In the genomic region with DNA sequence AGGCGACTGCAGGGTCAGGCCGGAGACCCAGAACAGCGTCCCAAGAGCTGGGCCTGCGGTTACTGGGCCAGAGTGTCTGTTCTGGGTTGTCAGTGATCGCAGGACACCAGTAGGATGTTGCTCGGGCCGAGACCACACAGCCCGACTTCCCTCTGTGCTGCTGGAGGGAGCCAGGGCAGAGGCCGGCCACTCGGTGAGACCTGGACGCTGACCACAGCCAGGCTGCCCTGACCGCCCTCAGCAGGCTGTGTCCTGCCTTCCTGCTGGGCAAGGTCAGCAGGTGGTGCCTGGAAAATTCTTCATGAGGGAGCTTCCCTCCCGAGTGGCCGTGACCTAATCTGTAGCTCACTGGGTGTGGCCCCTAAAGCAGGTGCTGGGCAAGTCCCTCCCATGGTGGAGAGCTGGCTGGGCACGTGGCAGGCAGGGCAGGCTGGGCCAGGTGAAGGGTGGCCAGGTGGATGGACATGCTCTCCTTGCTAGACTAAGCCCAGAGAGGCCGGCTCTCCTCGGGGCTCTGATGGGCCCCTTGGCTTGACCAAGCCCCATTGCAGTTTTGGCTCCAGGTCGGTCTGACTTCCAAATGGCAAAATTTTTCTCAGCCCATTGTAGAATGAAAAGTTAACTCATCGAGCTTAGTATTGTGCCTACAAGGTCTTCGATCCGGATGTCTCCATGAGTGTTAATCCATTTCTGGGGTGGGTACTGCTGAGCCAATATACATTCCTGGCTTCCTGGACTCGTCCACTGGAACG, we compare ENCODE assay signal across 2 cellular contexts.
TF ChIP-seq lines count a peak whose summit lies in the region.

No MANE protein-coding gene starts in this region.

TF ChIP-seq in IMR-90, 13 proteins besides CTCF, POLR2A, EP300 and RAD21:
- TF ChIP-seq FOS (IDR thresholded peaks at IDR 0.05; ENCODE audit: low read depth, low read length) (no peak), RFX5 (IDR thresholded peaks at IDR 0.05; ENCODE audit: low read depth, low read length) (no peak), RCOR1 (IDR thresholded peaks at IDR 0.05; ENCODE audit: insufficient replicate concordance, low read length) (no peak), USF2 (IDR thresholded peaks at IDR 0.05; ENCODE audit: low read depth, low read length) (no peak), MAZ (IDR thresholded peaks at IDR 0.05; ENCODE audit: borderline replicate concordance, low read depth, low read length) (no peak), MXI1 (IDR thresholded peaks at IDR 0.05; ENCODE audit: borderline replicate concordance, low read depth, low read length) (no peak), ELK1 (IDR thresholded peaks at IDR 0.05; ENCODE audit: borderline replicate concordance, low read depth, low read length) (no peak), NFE2L2 (IDR thresholded peaks at IDR 0.05; ENCODE audit: low read depth, low read length) (no peak), CHD1 (IDR thresholded peaks at IDR 0.05; ENCODE audit: low read depth, low read length) (no peak), SMC3 (IDR thresholded peaks at IDR 0.05; ENCODE audit: low read depth, low read length) (no peak), MAFK (IDR thresholded peaks at IDR 0.05; ENCODE audit: low read depth, low read length) (no peak), CEBPB (IDR thresholded peaks at IDR 0.05; ENCODE audit: low read depth, low read length) (no peak), BHLHE40 (IDR thresholded peaks at IDR 0.05; ENCODE audit: low read depth, low read length) (no peak)
TF ChIP-seq in IMR-90: peak in this region for 0.

TF ChIP-seq in K562, 482 proteins besides CTCF, POLR2A, EP300 and RAD21:
- TF ChIP-seq, protein P1, sequence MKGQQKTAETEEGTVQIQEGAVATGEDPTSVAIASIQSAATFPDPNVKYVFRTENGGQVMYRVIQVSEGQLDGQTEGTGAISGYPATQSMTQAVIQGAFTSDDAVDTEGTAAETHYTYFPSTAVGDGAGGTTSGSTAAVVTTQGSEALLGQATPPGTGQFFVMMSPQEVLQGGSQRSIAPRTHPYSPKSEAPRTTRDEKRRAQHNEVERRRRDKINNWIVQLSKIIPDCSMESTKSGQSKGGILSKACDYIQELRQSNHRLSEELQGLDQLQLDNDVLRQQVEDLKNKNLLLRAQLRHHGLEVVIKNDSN (CRISPR knock-in tag; IDR thresholded peaks at IDR 0.05), result 0 out of 2 replicates have a peak, but pooled peaks have one; percentile 10
- TF ChIP-seq TEAD4 (IDR thresholded peaks at IDR 0.05; ENCODE audit: low read length) (no peak), TEAD4 (CRISPR knock-in tag; IDR thresholded peaks at IDR 0.05; ENCODE audit: borderline replicate concordance) (0 out of 2 replicates have a peak, but pooled peaks have one; percentile 45), TAF15 (IDR thresholded peaks at IDR 0.05; ENCODE audit: low read depth, low read length) (no peak), SIX5 (IDR thresholded peaks at IDR 0.05; ENCODE audit: borderline replicate concordance in 1 of 2, insufficient read depth in 1 of 2, low read depth in 1 of 2, low read length in 2 of 2) (no peak)
